In genomic region chr22:50027639-50028537, GRCh38 we compare ENCODE assay signal across 9 cellular contexts. TPM values are rescaled to one million over a fixed set of nuclear protein-coding genes. Genes with fewer than 3 reads are reported as not detected.
A peak's percentile ranks its signal among the peaks of the same experiment; 100 is the strongest.
DNase-seq lines count a peak whose midpoint lies in the region; ATAC-seq and TF ChIP-seq lines count a peak whose summit lies in the region.
"Had no signal": no experiment of that assay in that cellular context is flagged by ENCODE, and none has a peak within 500 bp of the region (broad histone marks: within the 10 kb centered on the region; RNA-seq: fewer than 3 reads in every experiment).

No MANE protein-coding gene starts in this region.

- H3K27me3 ChIP-seq in Peyer's patch = no peaks in the 10 kb centered on the region

- no peak overlapping the region for H3K27ac ChIP-seq in Peyer's patch

- TF ChIP-seq POLR2A in Peyer's patch (IDR thresholded peaks at IDR 0.05) = no peak

- H3K36me3 ChIP-seq in Peyer's patch = no peaks in the 10 kb centered on the region

- ATAC-seq in GM21360 (IDR thresholded peaks at IDR 0.05; ENCODE audit: unreplicated experiment) (no peak), GM18519 (IDR thresholded peaks at IDR 0.05; ENCODE audit: low FRiP score, unreplicated experiment) (no peak)

- DNase-seq in ELR (ENCODE audit: low read depth) = peak; percentile 27
- peak in 2 of 3 donors; percentile 43 to 46 for DNase-seq in Peyer's patch
- DNase-seq in central memory CD4-positive, alpha-beta T cell = peak; percentile 42
- peak; percentile 40 to 54 for DNase-seq in stimulated activated CD4-positive, alpha-beta T cell treated with anti-CD3 and anti-CD28 coated beads, Interleukin-15, amount 100 ng/mL, for 48 hours (ENCODE audit: low read depth in 2 of 2)
- DNase-seq in superior temporal gyrus (ENCODE audit: extremely low spot score) = no peak
- no peak for DNase-seq in NCI-H2081 treated with DMSO at 0.1 percent for 48 hours (lab: John Stamatoyannopoulos, UW)
- DNase-seq: naive thymus-derived CD8-positive, alpha-beta T cell had no signal

- no peak overlapping the region for H3K4me3 ChIP-seq in Peyer's patch

- TF ChIP-seq CTCF in Peyer's patch (IDR thresholded peaks at IDR 0.05) = no peak

- peaks cover 0 to 7% (median 5%) of the 10 kb centered on the region in 4 donors for H3K4me1 ChIP-seq in Peyer's patch

- H3K9me3 ChIP-seq in Peyer's patch = no peaks in the 10 kb centered on the region

RNA-seq across cellular contexts. Expression of gene IL17REL, which starts 15.3 kb away (rescaled TPM):
- total RNA-seq in Peyer's patch = 1 to 10 TPM in 3 of 4 donors, not detected in 1; 1.1 to 2.3 (median 1.2) TPM
- total RNA-seq: naive thymus-derived CD8-positive, alpha-beta T cell had no signal

RNA-seq across cellular contexts. Expression of gene TTLL8, which starts 30.2 kb away (rescaled TPM):
- total RNA-seq in Peyer's patch = not detected
- total RNA-seq: naive thymus-derived CD8-positive, alpha-beta T cell had no signal

RNA-seq across cellular contexts. Expression of gene MLC1, which starts 57.3 kb away (rescaled TPM):
- total RNA-seq in Peyer's patch = not detected

Comparison
In these comparisons a context has a peak if more than half of its experiments do, and no peak if none do; other contexts are left out.
1. DNase-seq: peak in ELR (single experiment), Peyer's patch (2 of 3), central memory CD4-positive, alpha-beta T cell (single experiment) and stimulated activated CD4-positive, alpha-beta T cell treated with anti-CD3 and anti-CD28 coated beads, Interleukin-15, amount 100 ng/mL, for 48 hours (2 of 2); none in superior temporal gyrus (single experiment) and NCI-H2081 treated with DMSO at 0.1 percent for 48 hours (single experiment).